8 cellular contexts compared by ENCODE assay signal in genomic region chr9:69120380-69121154, GRCh38. TPM values are rescaled to one million over a fixed set of nuclear protein-coding genes. Genes with fewer than 3 reads are reported as not detected.
DNase-seq lines count a peak whose midpoint lies in the region; ATAC-seq and TF ChIP-seq lines count a peak whose summit lies in the region.

No MANE protein-coding gene starts in this region.

- peaks cover 28% of the 10 kb centered on the region for H3K79me1 ChIP-seq in trophoblast cell (ENCODE audit: low read length)

- CTCF ChIA-PET in activated CD4-positive, alpha-beta memory T cell treated with anti-CD3 and anti-CD28 coated beads, Interleukin-2, amount 10 ng/mL, durations not matched to agents 7 days and 5 days (lab: Charles Lee): interaction anchor here (0.8 to 2.5 kb wide), 5 partner anchors 33 to 86 kb away, joined by 3 to 20 read pairs (median 4); no protein-coding TSS in a partner anchor

- H3K36me3 Mint-ChIP-seq in activated CD4-positive, alpha-beta memory T cell treated with anti-CD3 and anti-CD28 coated beads, Interleukin-2, amount 10 ng/mL, durations not matched to agents 7 days and 5 days (ENCODE audit: low read depth): no peaks in the 10 kb centered on the region

- peak overlapping the region; percentile 99 for H2BK12ac ChIP-seq in trophoblast cell (ENCODE audit: low read length)

- peak overlapping the region; percentile 97 for H2BK5ac ChIP-seq in trophoblast cell (ENCODE audit: low read depth, low read length, poor library complexity)

- DNase-seq in ELR (ENCODE audit: low read depth): peak; percentile 57
- DNase-seq in activated CD4-positive, alpha-beta memory T cell treated with anti-CD3 and anti-CD28 coated beads, Interleukin-2, amount 10 ng/mL, durations not matched to agents 7 days and 5 days: no peak
- peak in 1 of 2 donors; percentile 24 for DNase-seq in heart right ventricle
- DNase-seq in trophoblast cell: peak; percentile 93 to 98
- no peak for DNase-seq in NCI-H446 treated with DMSO at 0.1 percent for 48 hours (lab: John Stamatoyannopoulos, UW)
- DNase-seq in amygdala (lab: John Stamatoyannopoulos, UW): no peak

- POLR2A ChIA-PET in activated CD4-positive, alpha-beta memory T cell treated with anti-CD3 and anti-CD28 coated beads, Interleukin-2, amount 10 ng/mL, durations not matched to agents 7 days and 5 days (lab: Charles Lee): interaction anchor here (0.9 to 2.1 kb wide), 3 partner anchors 10 to 60 kb away, joined by 3 to 7 read pairs (median 4); no protein-coding TSS in a partner anchor

- peak overlapping the region; percentile 97 for H3K4ac ChIP-seq in trophoblast cell (ENCODE audit: low read depth, low read length)

- H3K18ac ChIP-seq in trophoblast cell (ENCODE audit: low read length): peak overlapping the region; percentile 98

- peak; percentile 87 for TF ChIP-seq EP300 in Ishikawa (IDR thresholded peaks at IDR 0.05; ENCODE audit: borderline replicate concordance)

- intact Hi-C loops in heart right ventricle (cut with DNase I): loop anchor here in 7 of 10 donors (1.0 to 5.0 kb wide), 6 partner anchors 33 to 73 kb away; partner anchors contain the start of gene TJP2 (in 2 of the 7)

- peak in 6 of 8 donors; percentile 43 to 71 (median 54) for ATAC-seq in heart right ventricle
- no peak for ATAC-seq in GM19395 (IDR thresholded peaks at IDR 0.05; ENCODE audit: unreplicated experiment)

- no peak overlapping the region for H3K27ac Mint-ChIP-seq in activated CD4-positive, alpha-beta memory T cell treated with anti-CD3 and anti-CD28 coated beads, Interleukin-2, amount 10 ng/mL, durations not matched to agents 7 days and 5 days

- TF ChIP-seq RAD21 in Ishikawa (IDR thresholded peaks at IDR 0.05; ENCODE audit: low read depth): peak; percentile 22; the same call in 1 of the 2 replicates

- H3K4me2 ChIP-seq in trophoblast cell (ENCODE audit: low read length): peak overlapping the region; percentile 100

- peak overlapping the region; percentile 90 for H4K8ac ChIP-seq in trophoblast cell (ENCODE audit: low read depth, low read length)

- H4K12ac ChIP-seq in trophoblast cell (ENCODE audit: low read depth, low read length): peak overlapping the region; percentile 88

- H3K9me3 Mint-ChIP-seq in activated CD4-positive, alpha-beta memory T cell treated with anti-CD3 and anti-CD28 coated beads, Interleukin-2, amount 10 ng/mL, durations not matched to agents 7 days and 5 days: no peaks in the 10 kb centered on the region

- no peaks in the 10 kb centered on the region for H3K27me3 ChIP-seq in heart right ventricle
- no peaks in the 10 kb centered on the region for H3K27me3 ChIP-seq in trophoblast cell (ENCODE audit: insufficient read depth, low read length)

- H3K4me1 Mint-ChIP-seq in activated CD4-positive, alpha-beta memory T cell treated with anti-CD3 and anti-CD28 coated beads, Interleukin-2, amount 10 ng/mL, durations not matched to agents 7 days and 5 days: peaks cover 17% of the 10 kb centered on the region

- H3K4me3 ChIP-seq in heart right ventricle: peak overlapping the region; percentile 65 to 91 (median 86)
- H3K4me3 ChIP-seq in trophoblast cell (ENCODE audit: low read depth, low read length): peak overlapping the region; percentile 97

- H3K4me1 ChIP-seq in heart right ventricle (peaks cover 4 to 20% (median 14%) of the 10 kb centered on the region in 9 donors), trophoblast cell (ENCODE audit: control insufficient read depth in 1 of 2, insufficient read depth in 2 of 2, low read length in 2 of 2) (peaks cover 6 to 15% of the 10 kb centered on the region in 2 experiments)

- H3K27ac ChIP-seq in heart right ventricle: peak overlapping the region; percentile 55 to 96 (median 90)
- peak overlapping the region; percentile 100 for H3K27ac ChIP-seq in trophoblast cell (ENCODE audit: low read depth, low read length)

- H3K4me3 Mint-ChIP-seq in activated CD4-positive, alpha-beta memory T cell treated with anti-CD3 and anti-CD28 coated beads, Interleukin-2, amount 10 ng/mL, durations not matched to agents 7 days and 5 days: peak overlapping the region; percentile 67

- H4K91ac ChIP-seq in trophoblast cell (ENCODE audit: low read depth, low read length): peak overlapping the region; percentile 99

- peak overlapping the region; percentile 98 for H3K14ac ChIP-seq in trophoblast cell (ENCODE audit: low read length)

- peak overlapping the region; percentile 95 for H2AK5ac ChIP-seq in trophoblast cell (ENCODE audit: low read length)

- peak overlapping the region; percentile 30 for H3K9ac ChIP-seq in trophoblast cell (ENCODE audit: low read length)

- H3K27me3 Mint-ChIP-seq in activated CD4-positive, alpha-beta memory T cell treated with anti-CD3 and anti-CD28 coated beads, Interleukin-2, amount 10 ng/mL, durations not matched to agents 7 days and 5 days: peaks cover 5% of the 10 kb centered on the region

- H3K36me3 ChIP-seq in heart right ventricle (no peaks in the 10 kb centered on the region), trophoblast cell (ENCODE audit: control insufficient read depth in 1 of 2, insufficient read depth in 2 of 2, low read length in 2 of 2) (no peaks in the 10 kb centered on the region)

- H3K9me3 ChIP-seq in heart right ventricle (no peaks in the 10 kb centered on the region), trophoblast cell (ENCODE audit: insufficient read depth, low read depth, low read length) (no peaks in the 10 kb centered on the region)

- no peak overlapping the region for H3K23ac ChIP-seq in trophoblast cell (ENCODE audit: low read length)

- no peak for TF ChIP-seq CTCF in heart right ventricle (IDR thresholded peaks at IDR 0.05)

- H3K79me2 ChIP-seq in trophoblast cell (ENCODE audit: control insufficient read depth, insufficient read depth, low read length, poor library complexity): peaks cover 15% of the 10 kb centered on the region

- WGBS in heart right ventricle, 2 donors: 50 to 51% methylated on average over 27 of the region's 27 CpGs
- no CpG with 5 or more reads among the region's 27 CpGs for WGBS in trophoblast cell (ENCODE audit: extremely low coverage, insufficient coverage, insufficient read length)

- H2AFZ ChIP-seq in trophoblast cell (ENCODE audit: insufficient read depth, low read length, poor library complexity): peak overlapping the region; percentile 87

- H2BK120ac ChIP-seq in trophoblast cell (ENCODE audit: insufficient read depth, low read length, poor library complexity): peak overlapping the region; percentile 100

TF ChIP-seq in Ishikawa, 13 proteins besides CTCF, POLR2A, EP300 and RAD21:
- TF ChIP-seq NFIC (IDR thresholded peaks at IDR 0.05): peak; percentile 60
- TF ChIP-seq USF1 (IDR thresholded peaks at IDR 0.05): peak; percentile 55
- no peak for TF ChIP-seq CREB1 (IDR thresholded peaks at IDR 0.05; ENCODE audit: low read depth)
- peak; percentile 78 for TF ChIP-seq MAX (IDR thresholded peaks at IDR 0.05)
- peak; percentile 93 for TF ChIP-seq TCF12 (IDR thresholded peaks at IDR 0.05; ENCODE audit: low read depth)
- 0 out of 2 replicates have a peak, but pooled peaks have one; percentile 33 for TF ChIP-seq EGR1 (IDR thresholded peaks at IDR 0.05)
- TF ChIP-seq TAF1 (IDR thresholded peaks at IDR 0.05; ENCODE audit: low read depth): peak; percentile 64
- peak; percentile 75 for TF ChIP-seq TEAD4 (IDR thresholded peaks at IDR 0.05)
- TF ChIP-seq YY1 (IDR thresholded peaks at IDR 0.05; ENCODE audit: low read depth): peak; percentile 29; the same call in 1 of the 2 replicates
- no peak for TF ChIP-seq REST (IDR thresholded peaks at IDR 0.05; ENCODE audit: low read depth)
- TF ChIP-seq ZBTB7A (IDR thresholded peaks at IDR 0.05; ENCODE audit: low read depth): peak; percentile 71; the same call in 1 of the 2 replicates
- TF ChIP-seq CEBPB (IDR thresholded peaks at IDR 0.05): no peak
- TF ChIP-seq FOXM1 (IDR thresholded peaks at IDR 0.05; ENCODE audit: borderline replicate concordance, low read depth): peak; percentile 74

RNA-seq across cellular contexts. Expression of gene TJP2, which starts 53.5 kb away (rescaled TPM):
- total RNA-seq in activated CD4-positive, alpha-beta memory T cell treated with anti-CD3 and anti-CD28 coated beads, Interleukin-2, amount 10 ng/mL, durations not matched to agents 7 days and 5 days: 10 to 100 TPM; 37.2 to 37.9 TPM
- total RNA-seq in heart right ventricle: 100 to 1,000 TPM in 3 of 10 donors, 10 to 100 TPM in 7; 67.8 to 117 (median 87.4) TPM
- 10 to 100 TPM; 24.2 to 36.1 TPM for polyA plus RNA-seq in heart right ventricle
- 96.7 and 103 TPM in 2 replicates for polyA plus RNA-seq in trophoblast cell (2013)

Comparison
In these comparisons a context has a peak if more than half of its experiments do, and no peak if none do; other contexts are left out.
1. DNase-seq: peak in ELR (single experiment) and trophoblast cell (2 of 2); none in activated CD4-positive, alpha-beta memory T cell treated with anti-CD3 and anti-CD28 coated beads, Interleukin-2, amount 10 ng/mL, durations not matched to agents 7 days and 5 days (single experiment), NCI-H446 treated with DMSO at 0.1 percent for 48 hours (single experiment) and amygdala (0 of 56).